Comparison of ENCODE assay signal across 12 cellular contexts in genomic region chr13:25267715-25268114, GRCh38. TPM values are rescaled to one million over a fixed set of nuclear protein-coding genes. Genes with fewer than 3 reads are reported as not detected.
DNase-seq lines count a peak whose midpoint lies in the region; ATAC-seq, FAIRE-seq and TF ChIP-seq lines count a peak whose summit lies in the region.
"Had no signal": no experiment of that assay in that cellular context is flagged by ENCODE, and none has a peak within 500 bp of the region (broad histone marks: within the 10 kb centered on the region; RNA-seq: fewer than 3 reads in every experiment).

No MANE protein-coding gene starts in this region.

- FAIRE-seq in endothelial cell of umbilical vein (lab: Jason Lieb, UNC), result no peak
- FAIRE-seq: H1 had no signal

- POLR2A ChIA-PET in endothelial cell of umbilical vein (lab: Charles Lee), result no interaction called here

- H3K4me2 ChIP-seq in OCI-LY3 (ENCODE audit: low read length), result no peak overlapping the region
- H3K4me2 ChIP-seq in endothelial cell of umbilical vein (ENCODE audit: insufficient read depth, low read length), result no peak overlapping the region
- H3K4me2 ChIP-seq: smooth muscle cell had no signal

- no peaks in the 10 kb centered on the region for H3K4me1 ChIP-seq in cardiac muscle cell (ENCODE audit: low read depth)
- H3K4me1 ChIP-seq in OCI-LY3 (ENCODE audit: low read length), result no peaks in the 10 kb centered on the region
- H3K4me1 ChIP-seq in endothelial cell of umbilical vein (ENCODE audit: control insufficient read depth, extremely low read depth, insufficient read depth, low read length), result no peaks in the 10 kb centered on the region

- H3K79me2 ChIP-seq in OCI-LY3 (ENCODE audit: low read length) (peaks cover 26% of the 10 kb centered on the region), endothelial cell of umbilical vein (ENCODE audit: control insufficient read depth, insufficient read depth, low read length) (peaks cover 32% of the 10 kb centered on the region)

- no peaks in the 10 kb centered on the region for H3K27me3 Mint-ChIP-seq in stimulated activated naive CD8-positive, alpha-beta T cell treated with anti-CD3 and anti-CD28 coated beads, Interleukin-15, amount 100 ng/mL, for 72 hours
- H3K27me3 Mint-ChIP-seq: activated naive CD4-positive, alpha-beta T cell treated with anti-CD3 and anti-CD28 coated beads, Interleukin-2, amount 50 U/mL, for 24 hours; T-cell had no signal

- no peak overlapping the region for H2AFZ ChIP-seq in OCI-LY3 (ENCODE audit: low read depth, low read length)
- H2AFZ ChIP-seq in endothelial cell of umbilical vein (ENCODE audit: low read depth, low read length), result no peak overlapping the region

- no peaks in the 10 kb centered on the region for H3K9me3 ChIP-seq in cardiac muscle cell (ENCODE audit: low read depth)
- H3K9me3 ChIP-seq in OCI-LY3 (ENCODE audit: insufficient read depth, low read length), result no peaks in the 10 kb centered on the region
- H3K9me3 ChIP-seq in endothelial cell of umbilical vein (replicated peaks; ENCODE audit: control insufficient read depth, insufficient read depth, low read length), result no peaks in the 10 kb centered on the region

- no peaks in the 10 kb centered on the region for H3K9me1 ChIP-seq in endothelial cell of umbilical vein (replicated peaks; ENCODE audit: control insufficient read depth, extremely low read depth, insufficient read depth, low read length)

- H3K9me3 Mint-ChIP-seq in stimulated activated naive CD8-positive, alpha-beta T cell treated with anti-CD3 and anti-CD28 coated beads, Interleukin-15, amount 100 ng/mL, for 72 hours, result no peaks in the 10 kb centered on the region
- H3K9me3 Mint-ChIP-seq: activated naive CD4-positive, alpha-beta T cell treated with anti-CD3 and anti-CD28 coated beads, Interleukin-2, amount 50 U/mL, for 24 hours; T-cell had no signal

- no peak for ATAC-seq in left ventricle myocardium superior
- ATAC-seq in stimulated activated naive CD8-positive, alpha-beta T cell treated with anti-CD3 and anti-CD28 coated beads, Interleukin-15, amount 100 ng/mL, for 72 hours, result peak; percentile 66
- no peak for ATAC-seq in HG02588 (IDR thresholded peaks at IDR 0.05; ENCODE audit: unreplicated experiment)
- no peak for ATAC-seq in left cardiac atrium

- H3K27me3 ChIP-seq in cardiac muscle cell, result no peaks in the 10 kb centered on the region
- no peaks in the 10 kb centered on the region for H3K27me3 ChIP-seq in OCI-LY3 (ENCODE audit: low read depth, low read length)
- no peaks in the 10 kb centered on the region for H3K27me3 ChIP-seq in endothelial cell of umbilical vein (ENCODE audit: control insufficient read depth in 2 of 2, insufficient read depth in 2 of 2, low read length in 2 of 2)

- H3K36me3 ChIP-seq in cardiac muscle cell, result peaks cover 12% of the 10 kb centered on the region
- peaks cover 55% of the 10 kb centered on the region for H3K36me3 ChIP-seq in OCI-LY3 (replicated peaks; ENCODE audit: low read depth, low read length)
- peaks cover 6 to 9% of the 10 kb centered on the region in 2 experiments for H3K36me3 ChIP-seq in endothelial cell of umbilical vein (ENCODE audit: control insufficient read depth in 2 of 2, extremely low read depth in 1 of 2, insufficient read depth in 2 of 2, low read length in 2 of 2)

- BruUV-seq in endothelial cell of umbilical vein (replicated peaks; lab: Mats Ljungman, UMichigan), result no TSS peak

- no peak overlapping the region for H3K9ac ChIP-seq in OCI-LY3 (ENCODE audit: low read length)
- H3K9ac ChIP-seq in endothelial cell of umbilical vein (replicated peaks; ENCODE audit: extremely low read depth, insufficient read depth, low read length), result no peak overlapping the region

- CTCF ChIA-PET in endothelial cell of umbilical vein (lab: Charles Lee), result no interaction called here

- TF ChIP-seq CTCF in cardiac muscle cell (IDR thresholded peaks at IDR 0.05; ENCODE audit: low read depth, low read length) (peak; percentile 20), OCI-LY3 (IDR thresholded peaks at IDR 0.05; ENCODE audit: low read depth, low read length) (peak; percentile 49), endothelial cell of umbilical vein (IDR thresholded peaks at IDR 0.05; ENCODE audit: extremely low read depth in 1 of 2, insufficient read depth in 1 of 2, low read depth in 1 of 2, low read length in 2 of 2) (no peak)

- intact Hi-C loops in left ventricle myocardium superior (cut with micrococcal nuclease) (no loop called here), endothelial cell of umbilical vein (cut with micrococcal nuclease) (loop anchor here (1.0 kb wide), 1 partner anchor 20 kb away; the partner anchor contains the start of gene MTMR6), left cardiac atrium (cut with DNase I) (no loop called here)

- no peak overlapping the region for H3K4me3 ChIP-seq in cardiac muscle cell
- H3K4me3 ChIP-seq in OCI-LY3 (ENCODE audit: low read length), result no peak overlapping the region
- H3K4me3 ChIP-seq in endothelial cell of umbilical vein (replicated peaks in 1 of 3; ENCODE audit: insufficient read depth in 1 of 3, low read depth in 1 of 3, low read length in 3 of 3), result no peak overlapping the region
- H3K4me3 ChIP-seq: smooth muscle cell had no signal

- DNase-seq in cardiac muscle cell (ENCODE audit: low read depth in 1 of 2, low spot score in 1 of 2) (peak in 1 of 2 donors; percentile 23), left ventricle myocardium superior (no peak), endothelial cell of umbilical vein (ENCODE audit: low read depth, low spot score) (peak; percentile 9), NCI-H1436 (lab: John Stamatoyannopoulos, UW) (no peak), left cardiac atrium (no peak)
- DNase-seq in stimulated activated naive CD8-positive, alpha-beta T cell treated with anti-CD3 and anti-CD28 coated beads, Interleukin-15, amount 100 ng/mL, for 72 hours, result no peak
- DNase-seq: T-cell had no signal

- H4K20me1 ChIP-seq in OCI-LY3 (ENCODE audit: insufficient read depth, low read length) (peaks cover 25% of the 10 kb centered on the region; the same call in 1 of the 2 replicates), endothelial cell of umbilical vein (replicated peaks; ENCODE audit: control insufficient read depth, extremely low read depth, insufficient read depth, low read length) (no peaks in the 10 kb centered on the region)

- H3K27ac Mint-ChIP-seq in stimulated activated naive CD8-positive, alpha-beta T cell treated with anti-CD3 and anti-CD28 coated beads, Interleukin-15, amount 100 ng/mL, for 72 hours, result no peak overlapping the region

- dilution Hi-C loops in endothelial cell of umbilical vein (cut with MboI; ENCODE audit: extremely low pct_ligation_motif_present, low sequenced_read_pairs), result no loop called here

- no peaks in the 10 kb centered on the region for H3K4me1 Mint-ChIP-seq in stimulated activated naive CD8-positive, alpha-beta T cell treated with anti-CD3 and anti-CD28 coated beads, Interleukin-15, amount 100 ng/mL, for 72 hours

- no peak for TF ChIP-seq POLR2A in endothelial cell of umbilical vein (IDR thresholded peaks at IDR 0.05; ENCODE audit: low read depth, low read length)

- no peak overlapping the region for H3K27ac ChIP-seq in cardiac muscle cell
- no peak overlapping the region for H3K27ac ChIP-seq in OCI-LY3 (ENCODE audit: low read length)
- H3K27ac ChIP-seq in endothelial cell of umbilical vein (ENCODE audit: insufficient read depth, low read depth, low read length), result no peak overlapping the region

- H3K4me3 Mint-ChIP-seq in stimulated activated naive CD8-positive, alpha-beta T cell treated with anti-CD3 and anti-CD28 coated beads, Interleukin-15, amount 100 ng/mL, for 72 hours, result no peak overlapping the region
- H3K4me3 Mint-ChIP-seq: activated naive CD4-positive, alpha-beta T cell treated with anti-CD3 and anti-CD28 coated beads, Interleukin-2, amount 50 U/mL, for 24 hours; T-cell had no signal

TF ChIP-seq in endothelial cell of umbilical vein, 7 proteins besides CTCF, POLR2A, EP300 and RAD21 (continues in another document):
- TF ChIP-seq EZH2 (IDR thresholded peaks at IDR 0.05; ENCODE audit: borderline replicate concordance, low read depth, low read length, severe bottlenecking), result no peak
- no peak for TF ChIP-seq MAX (IDR thresholded peaks at IDR 0.05; ENCODE audit: insufficient read depth, insufficient read length)
- no peak for TF ChIP-seq POLR2AphosphoS5 (IDR thresholded peaks at IDR 0.05; ENCODE audit: insufficient read depth, low read depth, low read length)
- TF ChIP-seq MYC (IDR thresholded peaks at IDR 0.05; ENCODE audit: low read depth, low read length), result no peak
- no peak for TF ChIP-seq GATA2 (IDR thresholded peaks at IDR 0.05; ENCODE audit: insufficient read depth, insufficient read length, low read depth, low read length)
- TF ChIP-seq FOS (IDR thresholded peaks at IDR 0.05; ENCODE audit: borderline replicate concordance, insufficient read depth, low read length), result no peak

RNA-seq across cellular contexts. Expression of gene MTMR6, which starts 19.6 kb away (rescaled TPM):
- total RNA-seq in cardiac muscle cell, result 7.8 and 7.9 TPM in 2 replicates
- polyA plus RNA-seq in cardiac muscle cell, result 11.9 and 12.0 TPM in 2 replicates
- total RNA-seq in left ventricle myocardium superior, result 16.5 TPM
- 20.9 and 21.7 TPM in 2 replicates for total RNA-seq in endothelial cell of umbilical vein
- 7.3 and 10.2 TPM in 2 replicates for polyA plus RNA-seq in endothelial cell of umbilical vein
- 10.1 and 10.3 TPM in 2 replicates for polyA plus RNA-seq in endothelial cell of umbilical vein (2011; cell fraction: cytosol; rRNA removed)
- 8.9 and 13.2 TPM in 2 replicates for polyA plus RNA-seq in endothelial cell of umbilical vein (2011; cell fraction: nucleus; rRNA removed)
- polyA plus RNA-seq in endothelial cell of umbilical vein (2012), result 16.4 and 22.2 TPM in 2 replicates
- polyA minus RNA-seq in endothelial cell of umbilical vein, result 12.2 and 12.5 TPM in 2 replicates
- polyA minus RNA-seq in endothelial cell of umbilical vein (2011; cell fraction: cytosol; rRNA and poly(A)+ RNA removed), result 8.2 TPM
- polyA minus RNA-seq in endothelial cell of umbilical vein (2011; cell fraction: nucleus; rRNA and poly(A)+ RNA removed), result 11.2 and 15.6 TPM in 2 replicates
- 10 to 100 TPM; 13.3 to 17.5 TPM for total RNA-seq in left cardiac atrium

RNA-seq across cellular contexts. Expression of gene NUP58, which starts 33.7 kb away (rescaled TPM):
- total RNA-seq in cardiac muscle cell (54.0 and 117 TPM in 2 replicates), left ventricle myocardium superior (25.3 TPM), endothelial cell of umbilical vein (49.6 and 59.2 TPM in 2 replicates), left cardiac atrium (10 to 100 TPM; 24.7 to 34.2 TPM)
- polyA plus RNA-seq in cardiac muscle cell (28.1 and 36.5 TPM in 2 replicates), endothelial cell of umbilical vein (27.2 and 28.5 TPM in 2 replicates)
- 18.6 and 20.3 TPM in 2 replicates for polyA plus RNA-seq in endothelial cell of umbilical vein (2011; cell fraction: cytosol; rRNA removed)
- polyA plus RNA-seq in endothelial cell of umbilical vein (2011; cell fraction: nucleus; rRNA removed), result 23.2 and 33.8 TPM in 2 replicates
- polyA plus RNA-seq in endothelial cell of umbilical vein (2012), result 19.6 and 26.4 TPM in 2 replicates
- polyA minus RNA-seq in endothelial cell of umbilical vein, result 65.4 and 77.9 TPM in 2 replicates
- 23.9 TPM for polyA minus RNA-seq in endothelial cell of umbilical vein (2011; cell fraction: cytosol; rRNA and poly(A)+ RNA removed)
- polyA minus RNA-seq in endothelial cell of umbilical vein (2011; cell fraction: nucleus; rRNA and poly(A)+ RNA removed), result 37.9 and 48.1 TPM in 2 replicates

Comparison
In these comparisons a context has a peak if more than half of its experiments do, and no peak if none do; other contexts are left out.
1. CTCF ChIP-seq: peak in cardiac muscle cell (single experiment) and OCI-LY3 (single experiment); none in endothelial cell of umbilical vein (0 of 2).